In genomic region chr5:136087961-136088871, GRCh38 we compare ENCODE assay signal across 12 cellular contexts. TPM values are rescaled to one million over a fixed set of nuclear protein-coding genes. Genes with fewer than 3 reads are reported as not detected.
DNase-seq lines count a peak whose midpoint lies in the region; ATAC-seq and TF ChIP-seq lines count a peak whose summit lies in the region.
"Had no signal": no experiment of that assay in that cellular context is flagged by ENCODE, and none has a peak within 500 bp of the region (broad histone marks: within the 10 kb centered on the region; RNA-seq: fewer than 3 reads in every experiment).

No MANE protein-coding gene starts in this region.

- no peak for TF ChIP-seq POLR2A in Peyer's patch (IDR thresholded peaks at IDR 0.05)

- TF ChIP-seq CTCF in Peyer's patch (IDR thresholded peaks at IDR 0.05), result no peak
- TF ChIP-seq CTCF in fibroblast of mammary gland (conservative IDR thresholded peaks at IDR 0.05; ENCODE audit: control insufficient read depth, insufficient read depth, low read depth, low read length), result no peak
- no peak for TF ChIP-seq CTCF in tibial artery (IDR thresholded peaks at IDR 0.05)

- H3K36me3 ChIP-seq in Peyer's patch (no peaks in the 10 kb centered on the region), mucosa of stomach (ENCODE audit: control insufficient read depth, insufficient read depth, low read length) (no peaks in the 10 kb centered on the region), tibial artery (no peaks in the 10 kb centered on the region)

- H3K27me3 ChIP-seq in Peyer's patch (no peaks in the 10 kb centered on the region), mucosa of stomach (ENCODE audit: control insufficient read depth, insufficient read depth, low read length) (no peaks in the 10 kb centered on the region), tibial artery (no peaks in the 10 kb centered on the region)

- no peak overlapping the region for H3K4me3 ChIP-seq in Peyer's patch
- no peak overlapping the region for H3K4me3 ChIP-seq in fibroblast of mammary gland (ENCODE audit: control insufficient read depth, low read depth, low read length)
- H3K4me3 ChIP-seq in mucosa of stomach (ENCODE audit: low read length), result no peak overlapping the region
- no peak overlapping the region for H3K4me3 ChIP-seq in tibial artery

- H3K9me3 ChIP-seq in Peyer's patch (no peaks in the 10 kb centered on the region), mucosa of stomach (ENCODE audit: control insufficient read depth, low read length) (no peaks in the 10 kb centered on the region), tibial artery (no peaks in the 10 kb centered on the region)

- ATAC-seq in HG02981 (IDR thresholded peaks at IDR 0.05; ENCODE audit: unreplicated experiment), result no peak

- H3K9ac ChIP-seq in mucosa of stomach (ENCODE audit: low read length), result peak overlapping the region; percentile 14

- H3K27ac ChIP-seq in Peyer's patch (peak overlapping the region in 1 of 4 donors; percentile 7), tibial artery (no peak overlapping the region)

- peak in 2 of 3 donors; percentile 67 to 69 for DNase-seq in Peyer's patch
- peak; percentile 81 for DNase-seq in fibroblast of mammary gland (ENCODE audit: low read depth)
- DNase-seq in tibial artery, result peak; percentile 58 to 80
- no peak for DNase-seq in activated T-cell treated with anti-CD3 and anti-CD28 coated beads for 4 hours
- DNase-seq in 8988T, result no peak
- no peak for DNase-seq in retina
- DNase-seq: cortex of kidney, DMS79, kidney glomerular epithelial cell, NCI-H510A had no signal

- intact Hi-C loops in tibial artery (cut with DNase I; ENCODE audit: low total_unique reads), result no loop called here

- H3K4me1 ChIP-seq in Peyer's patch (peaks cover 0 to 18% (median 0%) of the 10 kb centered on the region in 4 donors), mucosa of stomach (ENCODE audit: control insufficient read depth, insufficient read depth, low read length) (peaks cover 25% of the 10 kb centered on the region), tibial artery (peaks cover 0 to 19% (median 9%) of the 10 kb centered on the region in 4 donors)

RNA-seq across cellular contexts. Expression of gene SMAD5, which starts 44.4 kb away (rescaled TPM):
- 10 to 100 TPM; 20.0 to 31.4 (median 23.7) TPM for total RNA-seq in Peyer's patch

RNA-seq across cellular contexts. Expression of gene TGFBI, which starts 59.4 kb away (rescaled TPM):
- 10 to 100 TPM; 17.5 to 56.9 (median 26.3) TPM for total RNA-seq in Peyer's patch

Comparison
In these comparisons a context has a peak if more than half of its experiments do, and no peak if none do; other contexts are left out.
1. DNase-seq: peak in Peyer's patch (2 of 3), fibroblast of mammary gland (single experiment) and tibial artery (2 of 2); none in activated T-cell treated with anti-CD3 and anti-CD28 coated beads for 4 hours (single experiment), 8988T (single experiment) and retina (single experiment).